ENCODE assay signal across 20 cellular contexts in the genomic region with DNA sequence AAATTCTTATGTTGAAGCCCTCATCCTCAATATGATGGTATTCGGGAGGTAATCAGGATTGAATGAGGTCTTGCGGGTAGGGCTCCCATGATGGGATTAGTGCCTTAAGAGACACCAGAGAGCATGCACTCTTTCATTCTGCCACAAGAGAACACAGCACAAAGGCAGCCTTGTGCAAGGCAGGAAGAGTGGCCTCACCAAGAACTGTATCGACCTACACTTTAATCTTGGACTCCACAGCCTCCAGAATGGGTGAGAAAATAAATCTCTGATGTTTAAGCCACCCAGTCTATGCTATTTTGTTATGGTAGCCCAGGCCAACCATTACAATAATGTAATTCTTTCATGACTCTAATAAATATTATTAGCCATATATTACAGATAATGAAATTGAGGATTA. TPM values are rescaled to one million over a fixed set of nuclear protein-coding genes. Genes with fewer than 3 reads are reported as not detected.
DNase-seq lines count a peak whose midpoint lies in the region; ATAC-seq, FAIRE-seq and TF ChIP-seq lines count a peak whose summit lies in the region.
"Had no signal": no experiment of that assay in that cellular context is flagged by ENCODE, and none has a peak within 500 bp of the region (broad histone marks: within the 10 kb centered on the region; RNA-seq: fewer than 3 reads in every experiment).

No MANE protein-coding gene starts in this region.

- H4K20me1 ChIP-seq in Loucy (ENCODE audit: insufficient read depth, low read length, poor library complexity, severe bottlenecking): peaks cover 89% of the 10 kb centered on the region
- H4K20me1 ChIP-seq in GM12878 (ENCODE audit: control insufficient read depth, insufficient read depth): no peaks in the 10 kb centered on the region
- H4K20me1 ChIP-seq in neural progenitor cell (ENCODE audit: low read depth): peaks cover 74% of the 10 kb centered on the region

- H3F3A ChIP-seq in Loucy (ENCODE audit: low read depth) (no peaks in the 10 kb centered on the region), neural progenitor cell (ENCODE audit: low read depth) (no peaks in the 10 kb centered on the region)

- in situ Hi-C loops in GM12878 (cut with MboI): no loop called here

- H3K4me2 ChIP-seq in Loucy (ENCODE audit: low read depth, low read length, poor library complexity, severe bottlenecking) (peak overlapping the region; percentile 33), GM12878 (ENCODE audit: control insufficient read depth, insufficient read depth) (no peak overlapping the region), neural progenitor cell (peak overlapping the region; percentile 1)

- TF ChIP-seq EP300 in GM12878 (IDR thresholded peaks at IDR 0.05; ENCODE audit: borderline replicate concordance in 1 of 2, control insufficient read depth in 1 of 2, low read depth in 2 of 2, low read length in 2 of 2): no peak

- H3K4me3 ChIP-seq in Loucy (ENCODE audit: low read length, poor library complexity, severe bottlenecking) (no peak overlapping the region), GM12878 (no peak overlapping the region), neural progenitor cell (no peak overlapping the region)
- H3K4me3 ChIP-seq: SK-N-MC had no signal

- no peaks in the 10 kb centered on the region for H3K9me3 Mint-ChIP-seq in neural progenitor cell
- H3K9me3 Mint-ChIP-seq: CD4-positive, CD25-positive, alpha-beta regulatory T cell; H9; T-cell had no signal

- intact Hi-C loops in GM12878 (cut with micrococcal nuclease; ENCODE audit: unreplicated experiment): loop anchor here (10.0 kb wide), 1 partner anchor 376 kb away; the partner anchor contains the start of gene SLC25A13

- H2AFZ ChIP-seq in Loucy (ENCODE audit: low read length) (no peak overlapping the region), GM12878 (ENCODE audit: control insufficient read depth, low read depth, low read length) (no peak overlapping the region), neural progenitor cell (replicated peaks) (no peak overlapping the region)

- TF ChIP-seq CTCF in Loucy (conservative IDR thresholded peaks at IDR 0.05; ENCODE audit: low read length): no peak
- no peak for TF ChIP-seq CTCF in GM12878 (IDR thresholded peaks at IDR 0.05 in 2 of 3, conservative IDR thresholded peaks at IDR 0.05 in 1 of 3; ENCODE audit: control insufficient read depth in 2 of 3, extremely low read depth in 1 of 3, insufficient read depth in 1 of 3, low read depth in 3 of 3, low read length in 3 of 3)
- no peak for TF ChIP-seq CTCF in neural progenitor cell (IDR thresholded peaks at IDR 0.05)

- SMC1A ChIA-PET in GM12878 (lab: Charles Lee; ENCODE audit: uncharacterized antibody, unreplicated experiment): interaction anchor here (1.2 kb wide), 1 partner anchor 11 kb away, joined by 3 read pairs; no protein-coding TSS in a partner anchor

- peak; percentile 58 for ATAC-seq in GM12878
- ATAC-seq in GM19035 (IDR thresholded peaks at IDR 0.05; ENCODE audit: unreplicated experiment): no peak
- no peak for ATAC-seq in HG03045 (IDR thresholded peaks at IDR 0.05; ENCODE audit: unreplicated experiment)
- ATAC-seq: Panc1, Right ventricle myocardium inferior, T-cell had no signal

- no peaks in the 10 kb centered on the region for H3K9me2 ChIP-seq in Loucy (replicated peaks; ENCODE audit: low read depth, low read length)

- RAD21 ChIA-PET in GM12878 (lab: Charles Lee; ENCODE audit: unreplicated experiment): no interaction called here

- H3K27me3 Mint-ChIP-seq in neural progenitor cell (ENCODE audit: insufficient read depth, low read depth): no peaks in the 10 kb centered on the region
- H3K27me3 Mint-ChIP-seq: B cell; CD4-positive, CD25-positive, alpha-beta regulatory T cell; T-cell had no signal

- TF ChIP-seq RAD21 in GM12878 (IDR thresholded peaks at IDR 0.05; ENCODE audit: insufficient read depth, low read depth, low read length): no peak

- H3K9me3 ChIP-seq in Loucy (ENCODE audit: insufficient read depth, low read depth, low read length) (no peaks in the 10 kb centered on the region), GM12878 (replicated peaks; ENCODE audit: control insufficient read depth, insufficient read depth, low read length) (no peaks in the 10 kb centered on the region; the same call in 2 of the 3 replicates), neural progenitor cell (ENCODE audit: low read depth) (no peaks in the 10 kb centered on the region)

- DNase-seq in COLO829 (ENCODE audit: low spot score): peak; percentile 53
- no peak for DNase-seq in GM12878 (ENCODE audit: low read depth, low spot score)
- DNase-seq in neural progenitor cell (ENCODE audit: low spot score): peak; percentile 36
- no peak for DNase-seq in stimulated activated CD4-positive, alpha-beta T cell treated with anti-CD3 and anti-CD28 coated beads, Interleukin-15, amount 100 ng/mL, for 24 hours
- DNase-seq: CD4-positive, CD25-positive, alpha-beta regulatory T cell; DMS79 treated with DMSO at 0.1 percent for 48 hours; H9; IMR-90; Kasumi-1; NCI-H187; NCI-H345; NCI-H526 treated with DMSO at 0.1 percent for 48 hours; T-cell had no signal

- H3K36me3 ChIP-seq in Loucy (ENCODE audit: insufficient read depth, low read length) (no peaks in the 10 kb centered on the region), GM12878 (ENCODE audit: control insufficient read depth in 2 of 2, insufficient read depth in 2 of 2, low read length in 1 of 2) (peaks cover 0 to 3% of the 10 kb centered on the region in 2 experiments; a peak in 2 of 4 replicates), neural progenitor cell (no peaks in the 10 kb centered on the region)

- CTCF ChIA-PET in GM12878 (lab: Yijun Ruan, JAX): no interaction called here

- 92% methylated on average over 3 of the region's 3 CpGs for WGBS in GM12878 (ENCODE audit: insufficient coverage, insufficient replicate concordance, low lambda C conversion rate, missing lambda C conversion rate)

- H3K27me3 ChIP-seq in Loucy (ENCODE audit: insufficient read depth, low read length, poor library complexity, severe bottlenecking) (no peaks in the 10 kb centered on the region), GM12878 (replicated peaks in 1 of 2; ENCODE audit: control insufficient read depth in 2 of 2, insufficient read depth in 2 of 2, low read length in 1 of 2) (no peaks in the 10 kb centered on the region), neural progenitor cell (no peaks in the 10 kb centered on the region)

- no peak for FAIRE-seq in GM12878 (lab: Jason Lieb, UNC)

- POLR2A ChIA-PET in GM12878 (lab: Charles Lee): no interaction called here

- peaks cover 58% of the 10 kb centered on the region for H3K4me1 ChIP-seq in Loucy (ENCODE audit: insufficient read depth, low read length, poor library complexity, severe bottlenecking)
- no peaks in the 10 kb centered on the region for H3K4me1 ChIP-seq in GM12878 (ENCODE audit: control insufficient read depth, insufficient read depth, low read length)
- peaks cover 9% of the 10 kb centered on the region for H3K4me1 ChIP-seq in neural progenitor cell

- H3K27ac ChIP-seq in GM12878 (ENCODE audit: control insufficient read depth, insufficient read depth) (no peak overlapping the region), neural progenitor cell (no peak overlapping the region)
- H3K27ac ChIP-seq: SK-N-MC had no signal

- no peak for TF ChIP-seq POLR2A in GM12878 (IDR thresholded peaks at IDR 0.05; ENCODE audit: low read depth, low read length)

- H3K4me3 Mint-ChIP-seq in neural progenitor cell: no peak overlapping the region
- H3K4me3 Mint-ChIP-seq: B cell, H9, T-cell had no signal

- peaks cover 10% of the 10 kb centered on the region for H3K36me3 Mint-ChIP-seq in neural progenitor cell

- no peak overlapping the region for H3K27ac Mint-ChIP-seq in neural progenitor cell
- H3K27ac Mint-ChIP-seq: B cell, T-cell had no signal

- H3K4me1 Mint-ChIP-seq in neural progenitor cell: no peaks in the 10 kb centered on the region

- H3K79me2 ChIP-seq in Loucy (ENCODE audit: insufficient read depth, low read length) (peaks cover 97% of the 10 kb centered on the region), GM12878 (ENCODE audit: control insufficient read depth, insufficient read depth, low read length) (peaks cover 51% of the 10 kb centered on the region), neural progenitor cell (ENCODE audit: low read depth) (peaks cover 99% of the 10 kb centered on the region)

- no peak overlapping the region for H3K9ac ChIP-seq in Loucy (ENCODE audit: low read depth, low read length, poor library complexity, severe bottlenecking)
- H3K9ac ChIP-seq in GM12878 (ENCODE audit: control insufficient read depth, insufficient read depth, low read length): no peak overlapping the region
- H3K9ac ChIP-seq in neural progenitor cell: no peak overlapping the region

- BruUV-seq in GM12878 (replicated peaks; lab: Mats Ljungman, UMichigan): no TSS peak

TF ChIP-seq in GM12878, 131 proteins besides CTCF, POLR2A, EP300 and RAD21 (continues in another document):
- no peak for TF ChIP-seq TCF7 (IDR thresholded peaks at IDR 0.05; ENCODE audit: borderline replicate concordance)

RNA-seq across cellular contexts. Expression of gene SEM1, which starts 8.4 kb away (rescaled TPM):
- total RNA-seq in GM12878 (2013; cell fraction: nucleolus; rRNA removed): 44.7 and 47.1 TPM in 2 replicates
- total RNA-seq in GM12878 (2014; rRNA removed): 89.2 and 160 TPM in 2 replicates
- total RNA-seq in GM12878 (2014; rRNA removed; fragmentation: Illumina TruSeq; extraction: Trizol): 297 and 320 TPM in 2 replicates
- total RNA-seq in GM12878 (2021): 40.2 and 44.6 TPM in 2 replicates
- 62.0 TPM for polyA plus RNA-seq in GM12878 (2011; ENCODE audit: low read depth)
- 116 and 158 TPM in 2 replicates for polyA plus RNA-seq in GM12878 (2011; rRNA removed)
- 10.8 and 27.4 TPM in 2 replicates for polyA plus RNA-seq in GM12878 (2011; cell fraction: cytosol; rRNA removed)
- 38.3 and 82.1 TPM in 2 replicates for polyA plus RNA-seq in GM12878 (2011; cell fraction: nucleus; rRNA removed)
- 110 and 285 TPM in 2 replicates for polyA plus RNA-seq in GM12878 (2012)
- polyA plus RNA-seq in GM12878 (2014; fragmentation: Illumina TruSeq; extraction: Trizol): 153 and 157 TPM in 2 replicates
- polyA plus RNA-seq in GM12878 (2014; fragmentation: Nextera tagmentation; extraction: Ambion mirVana): 100 to 1,000 TPM; 504 to 606 TPM
- polyA plus RNA-seq in GM12878 (2014; rRNA removed): 322 and 425 TPM in 2 replicates
- polyA plus RNA-seq in GM12878 (2016; fragmentation: Nextera tagmentation; extraction: Ambion mirVana): 100 to 1,000 TPM; 414 to 426 TPM
- 22.3 and 24.7 TPM in 2 replicates for polyA minus RNA-seq in GM12878 (2011; rRNA and poly(A)+ RNA removed)
- 7.8 and 19.5 TPM in 2 replicates for polyA minus RNA-seq in GM12878 (2011; cell fraction: cytosol; rRNA and poly(A)+ RNA removed)
- polyA minus RNA-seq in GM12878 (2011; cell fraction: nucleus; rRNA and poly(A)+ RNA removed): 15.2 and 27.6 TPM in 2 replicates
- 65.2 and 78.5 TPM in 2 replicates for total RNA-seq in neural progenitor cell (ENCODE audit: low replicate concordance)

Comparison
In these comparisons a context has a peak if more than half of its experiments do, and no peak if none do; other contexts are left out.
1. DNase-seq: peak in COLO829 (single experiment) and neural progenitor cell (single experiment); none in GM12878 (single experiment) and stimulated activated CD4-positive, alpha-beta T cell treated with anti-CD3 and anti-CD28 coated beads, Interleukin-15, amount 100 ng/mL, for 24 hours (single experiment).